ENCODE assay signal across 8 cellular contexts in genomic region chr12:82685721-82686222, GRCh38. TPM values are rescaled to one million over a fixed set of nuclear protein-coding genes. Genes with fewer than 3 reads are reported as not detected.
A peak's percentile ranks its signal among the peaks of the same experiment; 100 is the strongest.
DNase-seq lines count a peak whose midpoint lies in the region; ATAC-seq, FAIRE-seq and TF ChIP-seq lines count a peak whose summit lies in the region.

No MANE protein-coding gene starts in this region.

- peak; percentile 52 for ATAC-seq in HG02852 (IDR thresholded peaks at IDR 0.05; ENCODE audit: unreplicated experiment)
- peak; percentile 85 to 88 (median 87) for ATAC-seq in heart left ventricle

- no peaks in the 10 kb centered on the region for H3K27me3 ChIP-seq in adrenal gland
- H3K27me3 ChIP-seq in heart left ventricle: no peaks in the 10 kb centered on the region

- 0 to 1% (median 1%) methylated on average over 11 to 16 of the region's 16 CpGs for WGBS in adrenal gland, 4 donors
- 1% methylated on average over 16 of the region's 16 CpGs for WGBS in heart left ventricle, 4 donors

- H3K9me3 ChIP-seq in adrenal gland (replicated peaks in 1 of 3): no peaks in the 10 kb centered on the region
- H3K9me3 ChIP-seq in heart left ventricle: no peaks in the 10 kb centered on the region

- H3K27me3 Mint-ChIP-seq in type B pancreatic cell: no peaks in the 10 kb centered on the region

- peaks cover 0 to 10% of the 10 kb centered on the region in 2 donors for H3K4me1 ChIP-seq in adrenal gland (replicated peaks in 1 of 2)
- H3K4me1 ChIP-seq in heart left ventricle: peaks cover 0 to 26% (median 3%) of the 10 kb centered on the region in 12 donors

- H3K4me3 ChIP-seq in adrenal gland (peak overlapping the region; percentile 31 to 98 (median 74)), heart left ventricle (peak overlapping the region; percentile 55 to 93 (median 76))

- H3K36me3 ChIP-seq in adrenal gland (replicated peaks in 1 of 2) (no peaks in the 10 kb centered on the region), heart left ventricle (no peaks in the 10 kb centered on the region)

- H3K4me1 Mint-ChIP-seq in type B pancreatic cell (ENCODE audit: unreplicated experiment): peaks cover 31% of the 10 kb centered on the region

- H3K9me3 Mint-ChIP-seq in type B pancreatic cell: no peaks in the 10 kb centered on the region

- no peaks in the 10 kb centered on the region for H3K36me3 Mint-ChIP-seq in type B pancreatic cell

- peak; percentile 77 to 93 (median 88) for TF ChIP-seq CTCF in adrenal gland (IDR thresholded peaks at IDR 0.05)
- TF ChIP-seq CTCF in heart left ventricle (IDR thresholded peaks at IDR 0.05): peak; percentile 80 to 95 (median 90)
- peak; percentile 95 for TF ChIP-seq CTCF in type B pancreatic cell (conservative IDR thresholded peaks at IDR 0.05)

- TF ChIP-seq POLR2A in GM12891 (IDR thresholded peaks at IDR 0.05; ENCODE audit: low read depth, low read length) (no peak), adrenal gland (IDR thresholded peaks at IDR 0.05) (peak in 1 of 2 donors; percentile 7), heart left ventricle (IDR thresholded peaks at IDR 0.05) (no peak)

- H3K27ac ChIP-seq in adrenal gland (peak overlapping the region; percentile 78 to 96 (median 93)), heart left ventricle (peak overlapping the region in 11 of 12 donors; percentile 63 to 97 (median 91))

- FAIRE-seq in GM12891 (lab: Jason Lieb, UNC): peak; percentile 98

- peak overlapping the region; percentile 97 for H3K4me3 Mint-ChIP-seq in type B pancreatic cell

- DNase-seq in GM12891 (ENCODE audit: insufficient read length, low spot score): peak; percentile 44
- peak; percentile 93 for DNase-seq in NCI-H1436 (lab: John Stamatoyannopoulos, UW)
- DNase-seq in SW480 (ENCODE audit: low spot score): peak; percentile 95
- DNase-seq in adrenal gland: peak; percentile 93 to 98 (median 97)
- DNase-seq in heart left ventricle: peak; percentile 91 to 97 (median 95)
- DNase-seq in pons (ENCODE audit: low spot score): peak; percentile 98
- peak; percentile 93 for DNase-seq in type B pancreatic cell (ENCODE audit: extremely low spot score, unreplicated experiment)

- peak overlapping the region; percentile 97 for H3K27ac Mint-ChIP-seq in type B pancreatic cell

- intact Hi-C loops in adrenal gland (cut with DNase I): loop anchor here in 1 of 2 donors (10.0 kb wide), 2 partner anchors 319 to 1819 kb away; no protein-coding TSS in a partner anchor
- intact Hi-C loops in heart left ventricle (cut with DNase I): loop anchor here in 9 of 10 donors (2.0 to 10.0 kb wide), 9 partner anchors 327 to 1819 kb away; partner anchors contain the start of genes CCDC59 (in 1 of the 9) and METTL25 (in 1 of the 9)

TF ChIP-seq in GM12891, 5 proteins besides CTCF, POLR2A, EP300 and RAD21:
- TF ChIP-seq POLR2AphosphoS5 (IDR thresholded peaks at IDR 0.05; ENCODE audit: low read depth, low read length): no peak
- TF ChIP-seq POU2F2 (IDR thresholded peaks at IDR 0.05; ENCODE audit: low read depth, low read length): peak; percentile 73

RNA-seq across cellular contexts. Expression of gene TMTC2, which starts 0.9 kb away (rescaled TPM):
- polyA plus RNA-seq in GM12891 (2012; ENCODE audit: low read depth, missing spikeins): 1.1 TPM
- total RNA-seq in adrenal gland (1 to 10 TPM; 1.9 to 4.4 (median 3.0) TPM), heart left ventricle (1 to 10 TPM; 2.6 to 5.7 (median 3.4) TPM), type B pancreatic cell (ENCODE audit: low replicate concordance) (13.5 and 31.0 TPM in 2 replicates)
- polyA plus RNA-seq in adrenal gland (1 to 10 TPM; 1.6 to 2.5 (median 1.8) TPM), heart left ventricle (1 to 10 TPM; 1.1 to 2.5 TPM)

Comparison
In these comparisons a context has a peak if more than half of its experiments do, and no peak if none do; other contexts are left out.
1. Peak in every context shown above with its lines: DNase-seq, ATAC-seq, H3K4me3 ChIP-seq and H3K27ac ChIP-seq.
2. DNase-seq: peak in every context shown above with its lines; median percentile 98 in pons; 97 in adrenal gland; 95 in SW480; 95 in heart left ventricle; 93 in NCI-H1436; 93 in type B pancreatic cell; 44 in GM12891.